1 cellular context compared by ENCODE assay signal in genomic region chr2:97645700-97646629, GRCh38.
TF ChIP-seq lines count a peak whose summit lies in the region.

Gene COX5B (plus strand): TSS chr2:97646062. CDS start chr2:97646087, 25 bp downstream.

TF ChIP-seq in HepG2, 621 proteins besides CTCF, POLR2A, EP300 and RAD21 (continued from another document and continues in another):
- TF ChIP-seq ZNF142 (CRISPR knock-in tag; IDR thresholded peaks at IDR 0.05) (no peak; the same call in 1 of the 2 replicates), ZBTB8A (CRISPR knock-in tag; IDR thresholded peaks at IDR 0.05; ENCODE audit: borderline replicate concordance, low read depth) (no peak), FOXP4 (CRISPR knock-in tag; IDR thresholded peaks at IDR 0.05) (peak; percentile 36; the same call in 1 of the 2 replicates), PPARG (CRISPR knock-in tag; conservative IDR thresholded peaks at IDR 0.05) (0 out of 2 replicates have a peak, but pooled peaks have one; percentile 11), FOXO4 (CRISPR knock-in tag; conservative IDR thresholded peaks at IDR 0.05) (no peak), ZSCAN12 (CRISPR knock-in tag; IDR thresholded peaks at IDR 0.05) (peak; percentile 68; the same call in 1 of the 2 replicates), MTF2 (CRISPR knock-in tag; IDR thresholded peaks at IDR 0.05; ENCODE audit: borderline replicate concordance) (peak; percentile 88; the same call in 1 of the 2 replicates), ZNF451 (CRISPR knock-in tag; IDR thresholded peaks at IDR 0.05) (peak; percentile 65; the same call in 1 of the 2 replicates), THAP11 (CRISPR knock-in tag; IDR thresholded peaks at IDR 0.05) (peak; percentile 90), ZNF747 (CRISPR knock-in tag; IDR thresholded peaks at IDR 0.05; ENCODE audit: borderline replicate concordance) (peak; percentile 52; the same call in 1 of the 2 replicates), ZNF414 (CRISPR knock-in tag; IDR thresholded peaks at IDR 0.05) (no peak; the same call in 1 of the 2 replicates), CAMTA2 (CRISPR knock-in tag; IDR thresholded peaks at IDR 0.05; ENCODE audit: borderline replicate concordance) (no peak), ZNF775 (CRISPR knock-in tag; IDR thresholded peaks at IDR 0.05; ENCODE audit: borderline replicate concordance) (0 out of 2 replicates have a peak, but pooled peaks have one; percentile 6), ZNF281 (CRISPR knock-in tag; IDR thresholded peaks at IDR 0.05; ENCODE audit: borderline replicate concordance) (peak; percentile 47; the same call in 1 of the 2 replicates), ZBTB44 (CRISPR knock-in tag; IDR thresholded peaks at IDR 0.05) (no peak), ZNF138 (CRISPR knock-in tag; IDR thresholded peaks at IDR 0.05; ENCODE audit: low read depth) (peak; percentile 73; the same call in 1 of the 2 replicates), USF2 (IDR thresholded peaks at IDR 0.05; ENCODE audit: low read depth, low read length) (no peak), USF2 (CRISPR knock-in tag; IDR thresholded peaks at IDR 0.05; ENCODE audit: borderline replicate concordance) (peak; percentile 25; the same call in 1 of the 2 replicates), HNRNPK (IDR thresholded peaks at IDR 0.05; ENCODE audit: low read depth, low read length, poor library complexity, severe bottlenecking) (no peak), NAIF1 (CRISPR knock-in tag; IDR thresholded peaks at IDR 0.05; ENCODE audit: borderline replicate concordance) (no peak), CREBL2 (CRISPR knock-in tag; IDR thresholded peaks at IDR 0.05; ENCODE audit: borderline replicate concordance) (peak; percentile 36; the same call in 1 of the 2 replicates), PRDM15 (CRISPR knock-in tag; IDR thresholded peaks at IDR 0.05) (peak; percentile 31; the same call in 1 of the 2 replicates), MAF1 (CRISPR knock-in tag; IDR thresholded peaks at IDR 0.05; ENCODE audit: borderline replicate concordance) (peak; percentile 34; the same call in 1 of the 2 replicates), IRF9 (CRISPR knock-in tag; IDR thresholded peaks at IDR 0.05; ENCODE audit: borderline replicate concordance) (peak; percentile 52; the same call in 1 of the 2 replicates), GTF3A (CRISPR knock-in tag; conservative IDR thresholded peaks at IDR 0.05) (0 out of 2 replicates have a peak, but pooled peaks have one; percentile 87), MEIS2 (CRISPR knock-in tag; IDR thresholded peaks at IDR 0.05) (peak; percentile 83), TEF (CRISPR knock-in tag; IDR thresholded peaks at IDR 0.05) (peak; percentile 53), ZBTB20 (CRISPR knock-in tag; IDR thresholded peaks at IDR 0.05; ENCODE audit: borderline replicate concordance, low read depth) (peak; percentile 52)
